Comparison of ENCODE assay signal across 13 cellular contexts in the genomic region with DNA sequence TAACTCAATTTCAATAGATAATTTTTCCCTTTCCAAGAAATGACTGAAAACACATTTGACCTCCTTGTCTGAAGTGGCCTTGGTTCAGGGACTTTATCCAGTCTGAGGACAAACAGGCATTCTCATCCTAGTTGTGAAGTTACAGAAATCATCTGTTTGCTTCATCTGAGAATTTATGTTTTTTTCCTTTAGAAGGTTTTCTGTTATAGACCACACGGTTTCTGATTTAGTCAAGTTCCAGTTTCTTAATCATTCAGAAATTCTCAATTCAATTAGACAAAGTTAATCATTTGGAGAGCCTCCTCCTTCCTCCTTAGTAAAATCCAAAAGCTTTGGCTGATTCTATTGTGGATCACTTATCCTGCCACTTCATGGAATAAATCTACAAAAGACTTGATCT.
DNase-seq lines count a peak whose midpoint lies in the region; ATAC-seq lines count a peak whose summit lies in the region.
"Had no signal": no experiment of that assay in that cellular context is flagged by ENCODE, and none has a peak within 500 bp of the region (broad histone marks: within the 10 kb centered on the region; RNA-seq: fewer than 3 reads in every experiment).

No MANE protein-coding gene starts in this region.

- peaks cover 58% of the 10 kb centered on the region for H3K4me1 Mint-ChIP-seq in activated T-helper 1 cell treated with anti-CD3 and anti-CD28 coated beads, Interleukin-12 subunit alpha, Interleukin-12 subunit beta, Interleukin-2, Interleukin-4 antibody, amounts not matched to agents 30 ng/mL and 10 ng/mL and 1 ng/mL, durations not matched to agents 14 hours and 24 hours and 36 hours (ENCODE audit: low read depth)

- H3K4me3 Mint-ChIP-seq in activated T-helper 1 cell treated with anti-CD3 and anti-CD28 coated beads, Interleukin-12 subunit alpha, Interleukin-12 subunit beta, Interleukin-2, Interleukin-4 antibody, amounts not matched to agents 30 ng/mL and 10 ng/mL and 1 ng/mL, durations not matched to agents 14 hours and 24 hours and 36 hours: peak overlapping the region; percentile 47
- H3K4me3 Mint-ChIP-seq: CD8-positive, alpha-beta T cell had no signal

- peak overlapping the region; percentile 83 for H3K27ac Mint-ChIP-seq in activated T-helper 1 cell treated with anti-CD3 and anti-CD28 coated beads, Interleukin-12 subunit alpha, Interleukin-12 subunit beta, Interleukin-2, Interleukin-4 antibody, amounts not matched to agents 30 ng/mL and 10 ng/mL and 1 ng/mL, durations not matched to agents 14 hours and 24 hours and 36 hours
- H3K27ac Mint-ChIP-seq: CD8-positive, alpha-beta T cell had no signal

- H3K27me3 Mint-ChIP-seq in activated T-helper 1 cell treated with anti-CD3 and anti-CD28 coated beads, Interleukin-12 subunit alpha, Interleukin-12 subunit beta, Interleukin-2, Interleukin-4 antibody, amounts not matched to agents 30 ng/mL and 10 ng/mL and 1 ng/mL, durations not matched to agents 14 hours and 24 hours and 36 hours (ENCODE audit: insufficient read depth): no peaks in the 10 kb centered on the region

- ATAC-seq in GM18873 (IDR thresholded peaks at IDR 0.05; ENCODE audit: low FRiP score, unreplicated experiment) (peak; percentile 58), GM19467 (IDR thresholded peaks at IDR 0.05; ENCODE audit: unreplicated experiment) (peak; percentile 42), HG03064 (IDR thresholded peaks at IDR 0.05; ENCODE audit: low read depth, unreplicated experiment) (peak; percentile 58), HG02970 (IDR thresholded peaks at IDR 0.05; ENCODE audit: low FRiP score, unreplicated experiment) (no peak), GM21825 (IDR thresholded peaks at IDR 0.05; ENCODE audit: unreplicated experiment) (no peak)
- ATAC-seq: CD8-positive, alpha-beta T cell had no signal

- intact Hi-C loops in activated T-helper 1 cell treated with anti-CD3 and anti-CD28 coated beads, Interleukin-12 subunit alpha, Interleukin-12 subunit beta, Interleukin-2, Interleukin-4 antibody, amounts not matched to agents 30 ng/mL and 10 ng/mL and 1 ng/mL, durations not matched to agents 14 hours and 24 hours and 36 hours (cut with micrococcal nuclease): loop anchor here (1.0 kb wide), 6 partner anchors 8 to 63 kb away; no protein-coding TSS in a partner anchor

- peaks cover 3% of the 10 kb centered on the region for H3K36me3 Mint-ChIP-seq in activated T-helper 1 cell treated with anti-CD3 and anti-CD28 coated beads, Interleukin-12 subunit alpha, Interleukin-12 subunit beta, Interleukin-2, Interleukin-4 antibody, amounts not matched to agents 30 ng/mL and 10 ng/mL and 1 ng/mL, durations not matched to agents 14 hours and 24 hours and 36 hours (ENCODE audit: low read depth)
- H3K36me3 Mint-ChIP-seq: CD8-positive, alpha-beta T cell had no signal

- no peak for DNase-seq in activated T-helper 1 cell treated with anti-CD3 and anti-CD28 coated beads, Interleukin-12 subunit alpha, Interleukin-12 subunit beta, Interleukin-2, Interleukin-4 antibody, amounts not matched to agents 30 ng/mL and 10 ng/mL and 1 ng/mL, durations not matched to agents 14 hours and 24 hours and 36 hours (ENCODE audit: low spot score)
- DNase-seq in HuH-7 (ENCODE audit: low spot score): no peak
- DNase-seq: CD8-positive, alpha-beta T cell; kidney; NCI-H2081 treated with DMSO at 0.1 percent for 48 hours; NK-92 treated with Interleukin-12 subunit alpha and Interleukin-12 subunit beta, amount 100 ng/mL, for 24 hours; stimulated activated CD4-positive, alpha-beta T cell treated with anti-CD3 and anti-CD28 coated beads, Interleukin-12 subunit alpha, Interleukin-12 subunit beta, amount 100 ng/mL, for 4 hours; tibial artery had no signal

- H3K9me3 Mint-ChIP-seq in activated T-helper 1 cell treated with anti-CD3 and anti-CD28 coated beads, Interleukin-12 subunit alpha, Interleukin-12 subunit beta, Interleukin-2, Interleukin-4 antibody, amounts not matched to agents 30 ng/mL and 10 ng/mL and 1 ng/mL, durations not matched to agents 14 hours and 24 hours and 36 hours: peaks cover 13% of the 10 kb centered on the region

Comparison
In these comparisons a context has a peak if more than half of its experiments do, and no peak if none do; other contexts are left out.
1. ATAC-seq: peak in GM18873 (single experiment), GM19467 (single experiment) and HG03064 (single experiment); none in HG02970 (single experiment) and GM21825 (single experiment).